ENCODE assay signal across 1 cellular context in genomic region chr13:113155201-113155600, GRCh38.
A peak's percentile ranks its signal among the peaks of the same experiment; 100 is the strongest.
TF ChIP-seq lines count a peak whose summit lies in the region.

No MANE protein-coding gene starts in this region.

TF ChIP-seq in K562, 482 proteins besides CTCF, POLR2A, EP300 and RAD21:
- TF ChIP-seq ILK (tag; IDR thresholded peaks at IDR 0.05; ENCODE audit: borderline replicate concordance, low read depth) (no peak), PRDM10 (IDR thresholded peaks at IDR 0.05; ENCODE audit: partially characterized antibody) (peak; percentile 47)
